Comparison of ENCODE assay signal across 8 cellular contexts in the genomic region with DNA sequence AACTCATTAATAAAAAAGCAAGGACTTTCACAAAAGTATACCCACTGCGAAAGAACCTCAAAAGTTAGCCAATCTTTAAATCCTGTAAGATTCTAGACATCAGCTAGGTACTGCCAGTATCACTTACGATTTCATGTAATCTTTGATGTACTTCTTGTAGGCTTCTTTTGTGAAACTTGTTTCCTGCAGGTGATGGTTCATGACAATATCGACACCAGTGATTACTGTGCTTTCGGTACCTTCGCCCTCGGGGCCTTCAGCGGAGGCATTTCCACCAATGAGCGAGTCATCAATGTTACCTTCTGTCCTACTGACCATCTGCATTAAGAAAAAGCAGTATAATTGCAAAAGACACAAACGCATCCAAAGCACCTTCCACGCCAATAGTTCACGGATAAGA. TPM values are rescaled to one million over a fixed set of nuclear protein-coding genes. Genes with fewer than 3 reads are reported as not detected.
A peak's percentile ranks its signal among the peaks of the same experiment; 100 is the strongest.
DNase-seq lines count a peak whose midpoint lies in the region; ATAC-seq and TF ChIP-seq lines count a peak whose summit lies in the region.

No MANE protein-coding gene starts in this region.

- H3K27me3 Mint-ChIP-seq in GM23338 (ENCODE audit: insufficient read depth, low read depth, poor library complexity): peaks cover 16% of the 10 kb centered on the region
- H3K27me3 Mint-ChIP-seq in activated CD8-positive, alpha-beta memory T cell treated with anti-CD3 and anti-CD28 coated beads, Interleukin-2, amount 10 ng/mL, durations not matched to agents 7 days and 5 days: no peaks in the 10 kb centered on the region

- H3K27ac ChIP-seq in GM23338 (ENCODE audit: low read depth): peak overlapping the region; percentile 98
- H3K27ac ChIP-seq in foreskin keratinocyte: peak overlapping the region; percentile 92
- peak overlapping the region; percentile 99 for H3K27ac ChIP-seq in smooth muscle cell (ENCODE audit: low read depth)

- H3K4me3 Mint-ChIP-seq in GM23338: peak overlapping the region; percentile 98
- H3K4me3 Mint-ChIP-seq in activated CD8-positive, alpha-beta memory T cell treated with anti-CD3 and anti-CD28 coated beads, Interleukin-2, amount 10 ng/mL, durations not matched to agents 7 days and 5 days: peak overlapping the region; percentile 92

- TF ChIP-seq CTCF in GM23338 (conservative IDR thresholded peaks at IDR 0.05; ENCODE audit: low read depth in 2 of 2) (no peak), foreskin keratinocyte (conservative IDR thresholded peaks at IDR 0.05) (no peak), smooth muscle cell (IDR thresholded peaks at IDR 0.05; ENCODE audit: borderline replicate concordance, insufficient read depth, poor library complexity, severe bottlenecking) (no peak)

- CTCF ChIA-PET in activated CD8-positive, alpha-beta memory T cell treated with anti-CD3 and anti-CD28 coated beads, Interleukin-2, amount 10 ng/mL, durations not matched to agents 7 days and 5 days (lab: Charles Lee): interaction anchor here (0.7 to 8.1 kb wide), 5 partner anchors 23 to 293 kb away, joined by 3 to 52 read pairs (median 3); no protein-coding TSS in a partner anchor

- H3K9ac ChIP-seq in smooth muscle cell (ENCODE audit: low read depth): peak overlapping the region; percentile 100

- H3K36me3 ChIP-seq in GM23338 (ENCODE audit: insufficient read depth) (peaks cover 47% of the 10 kb centered on the region), smooth muscle cell (ENCODE audit: low read depth) (peaks cover 36% of the 10 kb centered on the region)

- H4K20me1 ChIP-seq in GM23338 (replicated peaks; ENCODE audit: insufficient read depth): peaks cover 44% of the 10 kb centered on the region
- H4K20me1 ChIP-seq in smooth muscle cell (ENCODE audit: low read depth): peaks cover 60% of the 10 kb centered on the region

- H3K27ac Mint-ChIP-seq in GM23338: peak overlapping the region; percentile 100
- H3K27ac Mint-ChIP-seq in activated CD8-positive, alpha-beta memory T cell treated with anti-CD3 and anti-CD28 coated beads, Interleukin-2, amount 10 ng/mL, durations not matched to agents 7 days and 5 days: peak overlapping the region; percentile 100

- no peak for ATAC-seq in GM23338
- ATAC-seq in activated CD8-positive, alpha-beta memory T cell treated with anti-CD3 and anti-CD28 coated beads, Interleukin-2, amount 10 ng/mL, durations not matched to agents 7 days and 5 days: no peak
- ATAC-seq in foreskin keratinocyte: no peak
- no peak for ATAC-seq in HG03432 (IDR thresholded peaks at IDR 0.05; ENCODE audit: unreplicated experiment)
- no peak for ATAC-seq in GM18907 (IDR thresholded peaks at IDR 0.05; ENCODE audit: unreplicated experiment)

- H3K4me3 ChIP-seq in GM23338 (peak overlapping the region; percentile 78), smooth muscle cell (peak overlapping the region; percentile 95)

- no peaks in the 10 kb centered on the region for H3K9me2 ChIP-seq in GM23338 (ENCODE audit: insufficient read depth)

- H3K9me3 ChIP-seq in smooth muscle cell (replicated peaks; ENCODE audit: low read depth): no peaks in the 10 kb centered on the region

- H2AFZ ChIP-seq in GM23338 (no peak overlapping the region), smooth muscle cell (ENCODE audit: low read depth) (no peak overlapping the region)

- peaks cover 36% of the 10 kb centered on the region for H3K4me1 Mint-ChIP-seq in GM23338
- peaks cover 62% of the 10 kb centered on the region for H3K4me1 Mint-ChIP-seq in activated CD8-positive, alpha-beta memory T cell treated with anti-CD3 and anti-CD28 coated beads, Interleukin-2, amount 10 ng/mL, durations not matched to agents 7 days and 5 days

- no peaks in the 10 kb centered on the region for H3K27me3 ChIP-seq in GM23338 (ENCODE audit: insufficient read depth)
- no peaks in the 10 kb centered on the region for H3K27me3 ChIP-seq in foreskin keratinocyte
- H3K27me3 ChIP-seq in smooth muscle cell (ENCODE audit: low read depth): no peaks in the 10 kb centered on the region

- WGBS in smooth muscle cell (ENCODE audit: low lambda C conversion rate): 15% methylated on average over 11 of the region's 11 CpGs

- H3K79me2 ChIP-seq in GM23338 (replicated peaks; ENCODE audit: insufficient read depth) (peaks cover 66% of the 10 kb centered on the region), smooth muscle cell (ENCODE audit: low read depth) (peaks cover 80% of the 10 kb centered on the region)

- H3K4me1 ChIP-seq in GM23338 (ENCODE audit: insufficient read depth) (peaks cover 26% of the 10 kb centered on the region), foreskin keratinocyte (peaks cover 39% of the 10 kb centered on the region), smooth muscle cell (ENCODE audit: low read depth) (peaks cover 28% of the 10 kb centered on the region)

- H3K4me2 ChIP-seq in GM23338 (peak overlapping the region; percentile 86), smooth muscle cell (peak overlapping the region; percentile 98)

- peaks cover 6% of the 10 kb centered on the region; the same call in 1 of the 3 replicates for H3K9me3 Mint-ChIP-seq in GM23338
- H3K9me3 Mint-ChIP-seq in activated CD8-positive, alpha-beta memory T cell treated with anti-CD3 and anti-CD28 coated beads, Interleukin-2, amount 10 ng/mL, durations not matched to agents 7 days and 5 days (ENCODE audit: low read depth): no peaks in the 10 kb centered on the region

- DNase-seq in GM23338 (ENCODE audit: low spot score): no peak
- DNase-seq in activated CD8-positive, alpha-beta memory T cell treated with anti-CD3 and anti-CD28 coated beads, Interleukin-2, amount 10 ng/mL, durations not matched to agents 7 days and 5 days: no peak
- DNase-seq in foreskin keratinocyte: no peak
- no peak for DNase-seq in smooth muscle cell (lab: John Stamatoyannopoulos, UW; ENCODE audit: unreplicated experiment)
- DNase-seq in cerebellar cortex (ENCODE audit: low spot score): no peak
- DNase-seq in midbrain (lab: John Stamatoyannopoulos, UW): no peak

- H3F3A ChIP-seq in GM23338 (replicated peaks; ENCODE audit: low read depth) (peaks cover 48% of the 10 kb centered on the region), smooth muscle cell (ENCODE audit: low read depth) (peaks cover 50% of the 10 kb centered on the region)

- peaks cover 70% of the 10 kb centered on the region for H3K36me3 Mint-ChIP-seq in GM23338 (ENCODE audit: low read depth)
- peaks cover 61% of the 10 kb centered on the region for H3K36me3 Mint-ChIP-seq in activated CD8-positive, alpha-beta memory T cell treated with anti-CD3 and anti-CD28 coated beads, Interleukin-2, amount 10 ng/mL, durations not matched to agents 7 days and 5 days

TF ChIP-seq in GM23338, 12 proteins besides CTCF, POLR2A, EP300 and RAD21 (continues in another document):
- no peak for TF ChIP-seq CREB1 (CRISPR knock-in tag; IDR thresholded peaks at IDR 0.05; ENCODE audit: low read depth)
- TF ChIP-seq, protein P1, sequence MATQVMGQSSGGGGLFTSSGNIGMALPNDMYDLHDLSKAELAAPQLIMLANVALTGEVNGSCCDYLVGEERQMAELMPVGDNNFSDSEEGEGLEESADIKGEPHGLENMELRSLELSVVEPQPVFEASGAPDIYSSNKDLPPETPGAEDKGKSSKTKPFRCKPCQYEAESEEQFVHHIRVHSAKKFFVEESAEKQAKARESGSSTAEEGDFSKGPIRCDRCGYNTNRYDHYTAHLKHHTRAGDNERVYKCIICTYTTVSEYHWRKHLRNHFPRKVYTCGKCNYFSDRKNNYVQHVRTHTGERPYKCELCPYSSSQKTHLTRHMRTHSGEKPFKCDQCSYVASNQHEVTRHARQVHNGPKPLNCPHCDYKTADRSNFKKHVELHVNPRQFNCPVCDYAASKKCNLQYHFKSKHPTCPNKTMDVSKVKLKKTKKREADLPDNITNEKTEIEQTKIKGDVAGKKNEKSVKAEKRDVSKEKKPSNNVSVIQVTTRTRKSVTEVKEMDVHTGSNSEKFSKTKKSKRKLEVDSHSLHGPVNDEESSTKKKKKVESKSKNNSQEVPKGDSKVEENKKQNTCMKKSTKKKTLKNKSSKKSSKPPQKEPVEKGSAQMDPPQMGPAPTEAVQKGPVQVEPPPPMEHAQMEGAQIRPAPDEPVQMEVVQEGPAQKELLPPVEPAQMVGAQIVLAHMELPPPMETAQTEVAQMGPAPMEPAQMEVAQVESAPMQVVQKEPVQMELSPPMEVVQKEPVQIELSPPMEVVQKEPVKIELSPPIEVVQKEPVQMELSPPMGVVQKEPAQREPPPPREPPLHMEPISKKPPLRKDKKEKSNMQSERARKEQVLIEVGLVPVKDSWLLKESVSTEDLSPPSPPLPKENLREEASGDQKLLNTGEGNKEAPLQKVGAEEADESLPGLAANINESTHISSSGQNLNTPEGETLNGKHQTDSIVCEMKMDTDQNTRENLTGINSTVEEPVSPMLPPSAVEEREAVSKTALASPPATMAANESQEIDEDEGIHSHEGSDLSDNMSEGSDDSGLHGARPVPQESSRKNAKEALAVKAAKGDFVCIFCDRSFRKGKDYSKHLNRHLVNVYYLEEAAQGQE (IDR thresholded peaks at IDR 0.05; ENCODE audit: unreplicated experiment): no peak
- no peak for TF ChIP-seq NANOG (IDR thresholded peaks at IDR 0.05; ENCODE audit: borderline replicate concordance)
- no peak for TF ChIP-seq ZNF331 (CRISPR knock-in tag; IDR thresholded peaks at IDR 0.05; ENCODE audit: low read depth)
- TF ChIP-seq EZH2 (IDR thresholded peaks at IDR 0.05; ENCODE audit: low read depth, unreplicated experiment): no peak

RNA-seq across cellular contexts. Expression of a gene that starts 1.1 kb away (rescaled TPM):
- 1,385 and 1,395 TPM in 2 replicates for total RNA-seq in GM23338 (2014; rRNA removed; shearing (Covaris generic))
- 2,519 and 3,116 TPM in 2 replicates for polyA plus RNA-seq in GM23338 (2016; fragmentation: Nextera tagmentation; extraction: Ambion mirVana)
- total RNA-seq in activated CD8-positive, alpha-beta memory T cell treated with anti-CD3 and anti-CD28 coated beads, Interleukin-2, amount 10 ng/mL, durations not matched to agents 7 days and 5 days: 1,000 to 10,000 TPM; 3,114 to 3,198 TPM
- 3,187 and 3,228 TPM in 2 replicates for total RNA-seq in foreskin keratinocyte
- polyA plus RNA-seq in foreskin keratinocyte: 4,571 and 4,595 TPM in 2 replicates
- total RNA-seq in smooth muscle cell: 3,918 and 4,267 TPM in 2 replicates
- polyA plus RNA-seq in smooth muscle cell: 1,031 and 1,102 TPM in 2 replicates
